ENCODE assay signal across 8 cellular contexts in genomic region chr7:93374345-93374940, GRCh38.
DNase-seq lines count a peak whose midpoint lies in the region; ATAC-seq and TF ChIP-seq lines count a peak whose summit lies in the region.

No MANE protein-coding gene starts in this region.

- H3K9me3 ChIP-seq in gastrocnemius medialis, result no peaks in the 10 kb centered on the region
- H3K9me3 ChIP-seq in tibial artery, result no peaks in the 10 kb centered on the region

- no peak overlapping the region for H3K27ac ChIP-seq in gastrocnemius medialis
- no peak overlapping the region for H3K27ac ChIP-seq in tibial artery

- no peak overlapping the region for H3K4me3 ChIP-seq in epithelial cell of esophagus (ENCODE audit: low read length)
- no peak overlapping the region for H3K4me3 ChIP-seq in gastrocnemius medialis
- no peak overlapping the region for H3K4me3 ChIP-seq in tibial artery

- no peak for TF ChIP-seq POLR2A in gastrocnemius medialis (IDR thresholded peaks at IDR 0.05)

- peaks cover 0 to 5% (median 2%) of the 10 kb centered on the region in 3 donors for H3K27me3 Mint-ChIP-seq in CD14-positive monocyte (ENCODE audit: low read depth in 3 of 3)

- no peak overlapping the region for H3K27ac Mint-ChIP-seq in CD14-positive monocyte

- no peaks in the 10 kb centered on the region for H3K4me1 Mint-ChIP-seq in CD14-positive monocyte

- ATAC-seq in GM18868 (IDR thresholded peaks at IDR 0.05; ENCODE audit: unreplicated experiment) (peak; percentile 92), HG03280 (IDR thresholded peaks at IDR 0.05; ENCODE audit: unreplicated experiment) (peak; percentile 66), gastrocnemius medialis (no peak)

- H3K36me3 ChIP-seq in gastrocnemius medialis (no peaks in the 10 kb centered on the region), tibial artery (no peaks in the 10 kb centered on the region)

- H3K9me3 Mint-ChIP-seq in CD14-positive monocyte, result peaks cover 0 to 2% (median 2%) of the 10 kb centered on the region in 7 donors

- in situ Hi-C loops in gastrocnemius medialis (cut with MboI; ENCODE audit: low sequenced_read_pairs in 4 of 4), result no loop called here

- H3K4me1 ChIP-seq in gastrocnemius medialis (no peaks in the 10 kb centered on the region), tibial artery (no peaks in the 10 kb centered on the region)

- TF ChIP-seq CTCF in CD14-positive monocyte (IDR thresholded peaks at IDR 0.05) (peak; percentile 67), epithelial cell of esophagus (IDR thresholded peaks at IDR 0.05; ENCODE audit: insufficient read depth, low read depth, low read length, missing control alignments) (peak; percentile 91), gastrocnemius medialis (IDR thresholded peaks at IDR 0.05 in 4 of 5, conservative IDR thresholded peaks at IDR 0.05 in 1 of 5) (peak in 3 of 5 experiments; percentile 12 to 55 (median 25)), tibial artery (IDR thresholded peaks at IDR 0.05) (peak in 1 of 2 experiments; percentile 35)

- intact Hi-C loops in CD14-positive monocyte (cut with micrococcal nuclease), result no loop called here
- intact Hi-C loops in gastrocnemius medialis (cut with DNase I; ENCODE audit: low total_unique reads), result no loop called here
- intact Hi-C loops in tibial artery (cut with DNase I; ENCODE audit: low total_unique reads), result no loop called here

- DNase-seq in CD14-positive monocyte (ENCODE audit: low spot score) (no peak), NOMO-1 treated with DMSO at 0.1 percent for 48 hours (lab: John Stamatoyannopoulos, UW; ENCODE audit: unreplicated experiment) (peak; percentile 51), epithelial cell of esophagus (ENCODE audit: low read depth) (peak; percentile 51), gastrocnemius medialis (no peak), tibial artery (no peak)
- no peak for DNase-seq in stimulated activated CD4-positive, alpha-beta T cell treated with anti-CD3 and anti-CD28 coated beads, Interleukin-4, amount 100 ng/mL, for 24 hours

- H3K27me3 ChIP-seq in gastrocnemius medialis (no peaks in the 10 kb centered on the region), tibial artery (no peaks in the 10 kb centered on the region)

- no peaks in the 10 kb centered on the region for H3K36me3 Mint-ChIP-seq in CD14-positive monocyte

- no peak overlapping the region for H3K4me3 Mint-ChIP-seq in CD14-positive monocyte

Comparison
In these comparisons a context has a peak if more than half of its experiments do, and no peak if none do; other contexts are left out.
1. DNase-seq: peak in NOMO-1 treated with DMSO at 0.1 percent for 48 hours (single experiment) and epithelial cell of esophagus (single experiment); none in CD14-positive monocyte (single experiment), gastrocnemius medialis (0 of 2), tibial artery (0 of 2) and stimulated activated CD4-positive, alpha-beta T cell treated with anti-CD3 and anti-CD28 coated beads, Interleukin-4, amount 100 ng/mL, for 24 hours (single experiment).
2. ATAC-seq: peak in GM18868 (single experiment) and HG03280 (single experiment); none in gastrocnemius medialis (0 of 2).